ENCODE assay signal across 8 cellular contexts in genomic region chr9:87662808-87663528, GRCh38.
DNase-seq lines count a peak whose midpoint lies in the region; ATAC-seq and TF ChIP-seq lines count a peak whose summit lies in the region.

No MANE protein-coding gene starts in this region.

- H3K36me3 ChIP-seq in left lung = peaks cover 0 to 53% of the 10 kb centered on the region in 2 donors

- no peak overlapping the region for H3K27ac Mint-ChIP-seq in T-helper 2 cell treated with Interferon-gamma antibody and Interleukin-4, amounts not matched to agents 5 μg/mL and 100 μg/mL, for 36 hours

- H3K4me1 ChIP-seq in left lung = no peaks in the 10 kb centered on the region

- H3K27me3 Mint-ChIP-seq in T-helper 2 cell treated with Interferon-gamma antibody and Interleukin-4, amounts not matched to agents 5 μg/mL and 100 μg/mL, for 36 hours (ENCODE audit: low read depth) = no peaks in the 10 kb centered on the region

- H3K27ac ChIP-seq in left lung = no peak overlapping the region

- ATAC-seq in left lung (peak; percentile 91), GM19035 (IDR thresholded peaks at IDR 0.05; ENCODE audit: unreplicated experiment) (no peak)

- H3K4me3 ChIP-seq in GM12864 (ENCODE audit: low read depth, low read length) (no peak overlapping the region), left lung (no peak overlapping the region)

- no peaks in the 10 kb centered on the region for H3K36me3 Mint-ChIP-seq in T-helper 2 cell treated with Interferon-gamma antibody and Interleukin-4, amounts not matched to agents 5 μg/mL and 100 μg/mL, for 36 hours (ENCODE audit: low read depth)

- peaks cover 4% of the 10 kb centered on the region for H3K4me1 Mint-ChIP-seq in T-helper 2 cell treated with Interferon-gamma antibody and Interleukin-4, amounts not matched to agents 5 μg/mL and 100 μg/mL, for 36 hours (ENCODE audit: low read depth)

- intact Hi-C loops in left lung (cut with DNase I) = no loop called here

- no peak overlapping the region for H3K4me3 Mint-ChIP-seq in T-helper 2 cell treated with Interferon-gamma antibody and Interleukin-4, amounts not matched to agents 5 μg/mL and 100 μg/mL, for 36 hours

- peak; percentile 87 for TF ChIP-seq CTCF in GM12864 (IDR thresholded peaks at IDR 0.05; ENCODE audit: low read depth, low read length, missing control alignments)
- peak; percentile 49 to 58 for TF ChIP-seq CTCF in left lung (IDR thresholded peaks at IDR 0.05)

- H3K9me3 ChIP-seq in left lung = peaks cover 0 to 18% of the 10 kb centered on the region in 2 donors

- no peak for DNase-seq in GM12864 (ENCODE audit: low read depth)
- peak; percentile 6 for DNase-seq in KG1 (lab: John Stamatoyannopoulos, UW)
- DNase-seq in T-helper 2 cell treated with Interferon-gamma antibody and Interleukin-4, amounts not matched to agents 5 μg/mL and 100 μg/mL, for 36 hours (ENCODE audit: low spot score) = peak; percentile 35
- peak; percentile 42 for DNase-seq in cerebellar cortex (ENCODE audit: low spot score)
- peak; percentile 77 to 93 for DNase-seq in left lung
- peak; percentile 58 to 81 for DNase-seq in stimulated activated CD4-positive, alpha-beta T cell treated with anti-CD3 and anti-CD28 coated beads, Interleukin-4, amount 100 ng/mL, for 48 hours (ENCODE audit: low read depth in 2 of 2)
- no peak for DNase-seq in effector CD8-positive, alpha-beta T cell (lab: John Stamatoyannopoulos, UW)

- peaks cover 5% of the 10 kb centered on the region for H3K9me3 Mint-ChIP-seq in T-helper 2 cell treated with Interferon-gamma antibody and Interleukin-4, amounts not matched to agents 5 μg/mL and 100 μg/mL, for 36 hours

- H3K27me3 ChIP-seq in left lung = no peaks in the 10 kb centered on the region

Comparison
In these comparisons a context has a peak if more than half of its experiments do, and no peak if none do; other contexts are left out.
1. DNase-seq: peak in KG1 (single experiment), T-helper 2 cell treated with Interferon-gamma antibody and Interleukin-4, amounts not matched to agents 5 μg/mL and 100 μg/mL, for 36 hours (single experiment), cerebellar cortex (single experiment), left lung (2 of 2) and stimulated activated CD4-positive, alpha-beta T cell treated with anti-CD3 and anti-CD28 coated beads, Interleukin-4, amount 100 ng/mL, for 48 hours (2 of 2); none in GM12864 (single experiment) and effector CD8-positive, alpha-beta T cell (single experiment).